37 cellular contexts compared by ENCODE assay signal in genomic region chr2:170824526-170825015, GRCh38. TPM values are rescaled to one million over a fixed set of nuclear protein-coding genes. Genes with fewer than 3 reads are reported as not detected.
A peak's percentile ranks its signal among the peaks of the same experiment; 100 is the strongest.
DNase-seq lines count a peak whose midpoint lies in the region; ATAC-seq and TF ChIP-seq lines count a peak whose summit lies in the region.
"Had no signal": no experiment of that assay in that cellular context is flagged by ENCODE, and none has a peak within 500 bp of the region (broad histone marks: within the 10 kb centered on the region; RNA-seq: fewer than 3 reads in every experiment).

No MANE protein-coding gene starts in this region.

- H3K4me3 ChIP-seq in BLaER1 (no peak overlapping the region), GM23338 (no peak overlapping the region)
- H3K4me3 ChIP-seq: hepatocyte, PC-9, smooth muscle cell had no signal

- H3K4me1 ChIP-seq in BLaER1 = peaks cover 17% of the 10 kb centered on the region
- peaks cover 38% of the 10 kb centered on the region for H3K4me1 ChIP-seq in GM23338 (ENCODE audit: insufficient read depth)

- DNase-seq in GM23338 (ENCODE audit: low spot score) (no peak), NCI-H1930 (lab: John Stamatoyannopoulos, UW) (no peak), T-helper 1 cell (no peak)
- DNase-seq in activated T-cell treated with anti-CD3 and anti-CD28 coated beads, Interleukin-2, amount 50 U/mL, for 48 hours = no peak
- no peak for DNase-seq in stimulated activated naive CD4-positive, alpha-beta T cell treated with Interleukin-2 at 50 U/mL for 16 hours (lab: John Stamatoyannopoulos, UW)
- DNase-seq: activated CD4-positive, alpha-beta T cell treated with anti-CD3 and anti-CD28 coated beads for 36 hours; activated CD8-positive, alpha-beta memory T cell treated with anti-CD3 and anti-CD28 coated beads, Interleukin-2, amount 50 U/mL, for 48 hours; activated CD8-positive, alpha-beta T cell treated with anti-CD3 and anti-CD28 coated beads for 36 hours; activated naive CD4-positive, alpha-beta T cell treated with anti-CD3 and anti-CD28 coated beads, Interleukin-2, amount 10 ng/mL, durations not matched to agents 7 days and 5 days; CD4-positive, alpha-beta memory T cell; dorsolateral prefrontal cortex; KG1; left colon; mammary epithelial cell; NCI-H1417 treated with DMSO at 0.1 percent for 48 hours; NCI-H2107; NCI-H510A treated with DMSO at 0.1 percent for 48 hours; PC-9; right cardiac atrium; stimulated activated naive CD8-positive, alpha-beta T cell treated with anti-CD3 and anti-CD28 coated beads, Interleukin-15, Interleukin-2, amounts not matched to agents 100 U/mL and 50 U/mL, for 24 hours had no signal

- H3K36me3 ChIP-seq in BLaER1 = no peaks in the 10 kb centered on the region
- no peaks in the 10 kb centered on the region for H3K36me3 ChIP-seq in GM23338 (ENCODE audit: insufficient read depth)
- H3K36me3 ChIP-seq: breast epithelium, gastroesophageal sphincter, neutrophil had no signal

- H3K27me3 Mint-ChIP-seq in GM23338 (ENCODE audit: insufficient read depth, low read depth, poor library complexity) (peaks cover 85% of the 10 kb centered on the region), brain (peaks cover 61% of the 10 kb centered on the region), nephron (ENCODE audit: low read depth) (peaks cover 98% of the 10 kb centered on the region)

- H4K20me1 ChIP-seq in BLaER1 (peaks cover 17% of the 10 kb centered on the region; the same call in 1 of the 2 replicates), GM23338 (replicated peaks; ENCODE audit: insufficient read depth) (peaks cover 2% of the 10 kb centered on the region; the same call in 1 of the 2 replicates)

- H3K9ac ChIP-seq in BLaER1 = no peak overlapping the region

- H3K4me1 Mint-ChIP-seq in GM23338 (peaks cover 31% of the 10 kb centered on the region), brain (peaks cover 54% of the 10 kb centered on the region), nephron (peaks cover 30% of the 10 kb centered on the region)

- H3K4me3 Mint-ChIP-seq in GM23338 = peak overlapping the region; percentile 77
- peak overlapping the region; percentile 57 to 85 (median 70) for H3K4me3 Mint-ChIP-seq in brain
- H3K4me3 Mint-ChIP-seq in nephron = peak overlapping the region; percentile 66 to 80 (median 78)
- H3K4me3 Mint-ChIP-seq: activated CD4-positive, alpha-beta T cell treated with anti-CD3 and anti-CD28 coated beads for 36 hours; activated CD8-positive, alpha-beta T cell treated with anti-CD3 and anti-CD28 coated beads for 36 hours; activated naive CD4-positive, alpha-beta T cell treated with anti-CD3 and anti-CD28 coated beads, Interleukin-2, amount 10 ng/mL, durations not matched to agents 7 days and 5 days had no signal

- H3K9me3 Mint-ChIP-seq in GM23338 (no peaks in the 10 kb centered on the region; the same call in 1 of the 3 replicates), brain (peaks cover 0 to 4% (median 2%) of the 10 kb centered on the region in 5 experiments), nephron (no peaks in the 10 kb centered on the region)
- H3K9me3 Mint-ChIP-seq: activated CD8-positive, alpha-beta T cell treated with anti-CD3 and anti-CD28 coated beads for 36 hours; activated naive CD4-positive, alpha-beta T cell treated with anti-CD3 and anti-CD28 coated beads, Interleukin-2, amount 10 ng/mL, durations not matched to agents 7 days and 5 days had no signal

- no peaks in the 10 kb centered on the region for H3K9me2 ChIP-seq in GM23338 (ENCODE audit: insufficient read depth)

- TF ChIP-seq CTCF in GM23338 (conservative IDR thresholded peaks at IDR 0.05; ENCODE audit: low read depth in 2 of 2) = no peak
- no peak for TF ChIP-seq CTCF in brain (conservative IDR thresholded peaks at IDR 0.05)
- TF ChIP-seq CTCF in nephron (IDR thresholded peaks at IDR 0.05; ENCODE audit: unreplicated experiment in 3 of 3) = no peak

- no peak overlapping the region for H2AFZ ChIP-seq in GM23338
- H2AFZ ChIP-seq: hepatocyte, PC-9 had no signal

- H3K27ac ChIP-seq in BLaER1 = no peak overlapping the region
- H3K27ac ChIP-seq in GM23338 (ENCODE audit: low read depth) = no peak overlapping the region
- H3K27ac ChIP-seq: breast epithelium, gastroesophageal sphincter, hepatocyte, HL-60, neutrophil, PC-9 had no signal

- H3K79me2 ChIP-seq in GM23338 (replicated peaks; ENCODE audit: insufficient read depth) = no peaks in the 10 kb centered on the region
- H3K79me2 ChIP-seq: hepatocyte had no signal

- H3K36me3 Mint-ChIP-seq in GM23338 (ENCODE audit: low read depth) (no peaks in the 10 kb centered on the region; the same call in 2 of the 3 replicates), brain (peaks cover 38% of the 10 kb centered on the region), nephron (ENCODE audit: low read depth) (no peaks in the 10 kb centered on the region)

- no peak for ATAC-seq in GM23338
- ATAC-seq: activated CD4-positive, alpha-beta T cell treated with anti-CD3 and anti-CD28 coated beads for 36 hours; activated CD8-positive, alpha-beta T cell treated with anti-CD3 and anti-CD28 coated beads for 36 hours; gastroesophageal sphincter; left colon; SK-N-SH treated with all-trans-retinoic acid at 6 μM for 48 hours; stimulated activated naive CD8-positive, alpha-beta T cell treated with anti-CD3 and anti-CD28 coated beads, Interleukin-15, Interleukin-2, amounts not matched to agents 100 U/mL and 50 U/mL, for 24 hours had no signal

- H3K27ac Mint-ChIP-seq in GM23338 = no peak overlapping the region
- H3K27ac Mint-ChIP-seq in brain = peak overlapping the region in 3 of 5 experiments; percentile 22 to 93 (median 78)
- no peak overlapping the region for H3K27ac Mint-ChIP-seq in nephron
- H3K27ac Mint-ChIP-seq: activated CD4-positive, alpha-beta T cell treated with anti-CD3 and anti-CD28 coated beads for 36 hours; activated CD8-positive, alpha-beta T cell treated with anti-CD3 and anti-CD28 coated beads for 36 hours; activated naive CD4-positive, alpha-beta T cell treated with anti-CD3 and anti-CD28 coated beads, Interleukin-2, amount 10 ng/mL, durations not matched to agents 7 days and 5 days had no signal

- peaks cover 42% of the 10 kb centered on the region for H3K9me3 ChIP-seq in BLaER1
- H3K9me3 ChIP-seq: breast epithelium, gastroesophageal sphincter, neutrophil had no signal

- H3K27me3 ChIP-seq in BLaER1 (peaks cover 80% of the 10 kb centered on the region), GM23338 (ENCODE audit: insufficient read depth) (peaks cover 83% of the 10 kb centered on the region)

- H3F3A ChIP-seq in GM23338 (replicated peaks; ENCODE audit: low read depth) = peaks cover 17% of the 10 kb centered on the region

- H3K4me2 ChIP-seq in BLaER1 (0 out of 2 replicates have a peak overlapping the region, but pooled peaks have one; percentile 12), GM23338 (peak overlapping the region; percentile 97)
- H3K4me2 ChIP-seq: PC-9, smooth muscle cell had no signal

TF ChIP-seq in GM23338, 12 proteins besides CTCF, POLR2A, EP300 and RAD21:
- TF ChIP-seq NANOG (IDR thresholded peaks at IDR 0.05; ENCODE audit: borderline replicate concordance) = no peak

RNA-seq across cellular contexts. Expression of gene GAD1, which starts 7.9 kb away (rescaled TPM):
- total RNA-seq in GM23338 (2014; rRNA removed; shearing (Covaris generic)) = 0.17 and 0.47 TPM in 2 replicates
- polyA plus RNA-seq in GM23338 (2016; fragmentation: Nextera tagmentation; extraction: Ambion mirVana) (0.34 TPM in 1 of 2 replicates, not detected in the other), brain (ENCODE audit: insufficient read depth, low read depth, low replicate concordance) (17.2 TPM)
- total RNA-seq: CD4-positive, alpha-beta memory T cell; chondrocyte; gastroesophageal sphincter; mucosa of gallbladder; posterior vena cava; right cardiac atrium had no signal
- polyA plus RNA-seq: CD4-positive, alpha-beta memory T cell had no signal

RNA-seq across cellular contexts. Expression of gene ERICH2, which starts 54.4 kb away (rescaled TPM):
- 2.1 TPM in 1 of 2 replicates, not detected in the other for total RNA-seq in GM23338 (2014; rRNA removed; shearing (Covaris generic))
- polyA plus RNA-seq in GM23338 (2016; fragmentation: Nextera tagmentation; extraction: Ambion mirVana) (3.2 and 3.5 TPM in 2 replicates), brain (ENCODE audit: insufficient read depth, low read depth, low replicate concordance) (1.1 TPM)
- total RNA-seq: activated CD4-positive, alpha-beta T cell treated with anti-CD3 and anti-CD28 coated beads for 36 hours; activated CD8-positive, alpha-beta T cell treated with anti-CD3 and anti-CD28 coated beads for 36 hours; CD4-positive, alpha-beta memory T cell; gastroesophageal sphincter; hepatocyte; left colon; smooth muscle cell; T-helper 2 cell treated with Interferon-gamma antibody and Interleukin-4, amounts not matched to agents 100 ng/mL and 5 ng/mL, for 36 hours; temporal lobe; urinary bladder had no signal
- polyA plus RNA-seq: fibroblast of lung had no signal

Comparison
In these comparisons a context has a peak if more than half of its experiments do, and no peak if none do; other contexts are left out.
1. H3K27ac Mint-ChIP-seq: peak in brain (3 of 5); none in GM23338 (single experiment) and nephron (0 of 3).
2. RNA of gene GAD1, which starts 7.9 kb away (polyA plus RNA-seq): 17.2 TPM in brain (single experiment); 0.34 TPM in GM23338; every median in the first group is over 10 times any median in the second.
3. Peak in every context shown above with its lines, with median percentiles within 50 percentile points of each other: H3K4me3 Mint-ChIP-seq.